ENCODE assay signal across 8 cellular contexts in genomic region chr1:42176902-42177519, GRCh38. TPM values are rescaled to one million over a fixed set of nuclear protein-coding genes. Genes with fewer than 3 reads are reported as not detected.
DNase-seq lines count a peak whose midpoint lies in the region; ATAC-seq and TF ChIP-seq lines count a peak whose summit lies in the region.

No MANE protein-coding gene starts in this region.

- H3K4me1 Mint-ChIP-seq in immature natural killer cell = peaks cover 7 to 14% of the 10 kb centered on the region in 2 donors

- H3K36me3 ChIP-seq in adrenal gland (replicated peaks in 1 of 2) (no peaks in the 10 kb centered on the region), thoracic aorta (no peaks in the 10 kb centered on the region)

- DNase-seq in AG08395 (ENCODE audit: low spot score) (peak; percentile 28), G401 (ENCODE audit: low spot score) (peak; percentile 74), NCI-H2081 (lab: John Stamatoyannopoulos, UW) (peak; percentile 59 to 76), adrenal gland (peak in 1 of 7 donors; percentile 37), immature natural killer cell (peak; percentile 16 to 29 (median 17)), thoracic aorta (ENCODE audit: low spot score) (no peak)
- DNase-seq in activated CD4-positive, alpha-beta T cell treated with anti-CD3 and anti-CD28 coated beads for 48 hours = no peak

- H3K9me3 Mint-ChIP-seq in immature natural killer cell = no peaks in the 10 kb centered on the region

- no peak for ATAC-seq in thoracic aorta (ENCODE audit: insufficient number of reproducible peaks, low FRiP score, low read depth)
- no peak for ATAC-seq in HG03442 (IDR thresholded peaks at IDR 0.05; ENCODE audit: unreplicated experiment)

- H3K4me3 ChIP-seq in adrenal gland (no peak overlapping the region), thoracic aorta (no peak overlapping the region)

- H3K9me3 ChIP-seq in adrenal gland (replicated peaks in 1 of 3) = no peaks in the 10 kb centered on the region
- H3K9me3 ChIP-seq in thoracic aorta = no peaks in the 10 kb centered on the region

- H3K4me1 ChIP-seq in adrenal gland (replicated peaks in 1 of 2) = peaks cover 12 to 35% of the 10 kb centered on the region in 2 donors
- H3K4me1 ChIP-seq in thoracic aorta (ENCODE audit: control insufficient read depth in 1 of 2, low read depth in 2 of 2) = peaks cover 0 to 46% of the 10 kb centered on the region in 2 donors

- in situ Hi-C loops in G401 (cut with HindIII; ENCODE audit: low sequenced_read_pairs) = no loop called here

- no peak overlapping the region for H3K27ac ChIP-seq in adrenal gland
- H3K27ac ChIP-seq in thoracic aorta = no peak overlapping the region

- no peak for TF ChIP-seq POLR2A in adrenal gland (IDR thresholded peaks at IDR 0.05)

- TF ChIP-seq CTCF in adrenal gland (IDR thresholded peaks at IDR 0.05) (peak; percentile 47 to 64 (median 54)), thoracic aorta (IDR thresholded peaks at IDR 0.05) (peak; percentile 49)

- no peak overlapping the region for H3K27ac Mint-ChIP-seq in immature natural killer cell

- intact Hi-C loops in adrenal gland (cut with DNase I) = loop anchor here (5.0 to 10.0 kb wide), 3 partner anchors 155 to 288 kb away; partner anchors contain the start of genes CCDC30 (in 1 of the 2) and FOXJ3 (in 1 of the 2)

- peaks cover 0 to 7% (median 4%) of the 10 kb centered on the region in 3 donors for H3K27me3 Mint-ChIP-seq in immature natural killer cell (ENCODE audit: low read depth in 3 of 3)

- peaks cover 4 to 13% (median 9%) of the 10 kb centered on the region in 3 donors for H3K36me3 Mint-ChIP-seq in immature natural killer cell

- H3K27me3 ChIP-seq in adrenal gland (no peaks in the 10 kb centered on the region), thoracic aorta (replicated peaks; ENCODE audit: insufficient read depth) (no peaks in the 10 kb centered on the region)

- H3K4me3 Mint-ChIP-seq in immature natural killer cell = no peak overlapping the region

- 71 to 81% (median 77%) methylated on average over 4 of the region's 4 CpGs for WGBS in adrenal gland, 4 donors

RNA-seq across cellular contexts. Expression of gene GUCA2A, which starts 12.5 kb away (rescaled TPM):
- not detected in 2 replicates for total RNA-seq in G401 (2014; rRNA removed; shearing (Covaris generic))
- total RNA-seq in adrenal gland (not detected), thoracic aorta (not detected)
- polyA plus RNA-seq in adrenal gland (under 1 TPM in 1 of 3 donors, not detected in 2; 0.61 TPM), immature natural killer cell (not detected)

RNA-seq across cellular contexts. Expression of gene GUCA2B, which starts 23.8 kb away (rescaled TPM):
- total RNA-seq in G401 (2014; rRNA removed; shearing (Covaris generic)) = not detected in 2 replicates
- total RNA-seq in adrenal gland (not detected), thoracic aorta (not detected)
- polyA plus RNA-seq in adrenal gland (not detected), immature natural killer cell (not detected)

Comparison
In these comparisons a context has a peak if more than half of its experiments do, and no peak if none do; other contexts are left out.
1. DNase-seq: peak in AG08395 (single experiment), G401 (single experiment), NCI-H2081 (2 of 2) and immature natural killer cell (3 of 3); none in thoracic aorta (single experiment) and activated CD4-positive, alpha-beta T cell treated with anti-CD3 and anti-CD28 coated beads for 48 hours (single experiment).